Comparison of ENCODE assay signal across 10 cellular contexts in genomic region chr13:28313579-28313978, GRCh38.
DNase-seq lines count a peak whose midpoint lies in the region; ATAC-seq and TF ChIP-seq lines count a peak whose summit lies in the region.
"Had no signal": no experiment of that assay in that cellular context is flagged by ENCODE, and none has a peak within 500 bp of the region (broad histone marks: within the 10 kb centered on the region; RNA-seq: fewer than 3 reads in every experiment).

No MANE protein-coding gene starts in this region.

- H3K4me3 ChIP-seq in AG10803 (ENCODE audit: low read length) (no peak overlapping the region), fibroblast of the aortic adventitia (ENCODE audit: low read depth, low read length) (no peak overlapping the region)
- H3K4me3 ChIP-seq: sigmoid colon had no signal

- peak; percentile 37 for TF ChIP-seq CTCF in AG10803 (conservative IDR thresholded peaks at IDR 0.05; ENCODE audit: low read length)
- TF ChIP-seq CTCF in GM10266 (IDR thresholded peaks at IDR 0.05; ENCODE audit: control insufficient read depth, insufficient read depth, low read depth, missing control alignments), result peak; percentile 27
- TF ChIP-seq CTCF in fibroblast of the aortic adventitia (IDR thresholded peaks at IDR 0.05; ENCODE audit: insufficient read depth, low read length), result peak; percentile 26
- TF ChIP-seq CTCF in omental fat pad (IDR thresholded peaks at IDR 0.05), result no peak

- DNase-seq in AG10803 (ENCODE audit: low read depth) (peak; percentile 40), GM10266 (ENCODE audit: extremely low spot score) (peak; percentile 28), OCI-M1 (lab: John Stamatoyannopoulos, UW) (peak; percentile 17), fibroblast of the aortic adventitia (ENCODE audit: low read depth) (peak; percentile 34), omental fat pad (ENCODE audit: low spot score) (no peak)
- DNase-seq: NCI-H1694 treated with DMSO at 0.1 percent for 48 hours, sigmoid colon had no signal

- ATAC-seq in omental fat pad (ENCODE audit: low FRiP score) (no peak), GM18867 (IDR thresholded peaks at IDR 0.05; ENCODE audit: unreplicated experiment) (no peak), GM18907 (IDR thresholded peaks at IDR 0.05; ENCODE audit: unreplicated experiment) (no peak), HG02840 (IDR thresholded peaks at IDR 0.05; ENCODE audit: low FRiP score, unreplicated experiment) (no peak)

Comparison
In these comparisons a context has a peak if more than half of its experiments do, and no peak if none do; other contexts are left out.
1. CTCF ChIP-seq: peak in AG10803 (single experiment), GM10266 (single experiment) and fibroblast of the aortic adventitia (single experiment); none in omental fat pad (0 of 3).